In genomic region chr7:27098493-27099223, GRCh38 we compare ENCODE assay signal across 9 cellular contexts. TPM values are rescaled to one million over a fixed set of nuclear protein-coding genes. Genes with fewer than 3 reads are reported as not detected.
DNase-seq lines count a peak whose midpoint lies in the region; ATAC-seq, FAIRE-seq and TF ChIP-seq lines count a peak whose summit lies in the region.
"Had no signal": no experiment of that assay in that cellular context is flagged by ENCODE, and none has a peak within 500 bp of the region (broad histone marks: within the 10 kb centered on the region; RNA-seq: fewer than 3 reads in every experiment).

No MANE protein-coding gene starts in this region.

- ATAC-seq in GM23338 (peak; percentile 40), GM18502 (IDR thresholded peaks at IDR 0.05; ENCODE audit: poor library complexity, unreplicated experiment) (no peak)

- no peak overlapping the region for H2AFZ ChIP-seq in GM23338
- H2AFZ ChIP-seq in keratinocyte (ENCODE audit: control insufficient read depth, low read length) = no peak overlapping the region

- peak in 1 of 2 donors; percentile 56 for TF ChIP-seq POLR2A in adrenal gland (IDR thresholded peaks at IDR 0.05)

- H3K9me1 ChIP-seq in keratinocyte (ENCODE audit: control insufficient read depth, extremely low read depth, insufficient read depth, low read length) = no peaks in the 10 kb centered on the region

- H4K20me1 ChIP-seq in GM23338 (replicated peaks; ENCODE audit: insufficient read depth) = peaks cover 57% of the 10 kb centered on the region
- no peaks in the 10 kb centered on the region for H4K20me1 ChIP-seq in keratinocyte (ENCODE audit: control insufficient read depth, extremely low read depth, insufficient read depth, low read length)

- TF ChIP-seq CTCF in GM23338 (conservative IDR thresholded peaks at IDR 0.05; ENCODE audit: low read depth in 2 of 2) (peak in 1 of 2 experiments; percentile 31; a peak in 1 of 4 replicates), adrenal gland (IDR thresholded peaks at IDR 0.05) (no peak), keratinocyte (optimal IDR thresholded peaks at IDR 0.05 in 1 of 3, IDR thresholded peaks at IDR 0.05 in 1 of 3, conservative IDR thresholded peaks at IDR 0.05 in 1 of 3; ENCODE audit: extremely low read depth in 1 of 3, insufficient read depth in 2 of 3, low read length in 3 of 3) (peak in 2 of 3 experiments; percentile 23 to 26), GM20000 (IDR thresholded peaks at IDR 0.05; ENCODE audit: extremely low read depth, missing control alignments) (no peak)

- H3F3A ChIP-seq in GM23338 (replicated peaks; ENCODE audit: low read depth) = peaks cover 54% of the 10 kb centered on the region

- no peak overlapping the region for H3K4me3 Mint-ChIP-seq in GM23338
- H3K4me3 Mint-ChIP-seq in activated T-helper 1 cell treated with anti-CD3 and anti-CD28 coated beads, Interleukin-12 subunit alpha, Interleukin-12 subunit beta, Interleukin-2, Interleukin-4 antibody, amounts not matched to agents 30 ng/mL and 10 ng/mL and 1 ng/mL, durations not matched to agents 14 hours and 24 hours and 36 hours = no peak overlapping the region

- H3K9ac ChIP-seq in keratinocyte (ENCODE audit: control insufficient read depth, extremely low read depth, insufficient read depth, low read length) (peak overlapping the region; percentile 97), skeletal muscle tissue (ENCODE audit: low read depth in 1 of 3, low read length in 3 of 3) (peak overlapping the region in 2 of 3 donors; percentile 34 to 35)

- H3K4me3 ChIP-seq in GM23338 = no peak overlapping the region
- H3K4me3 ChIP-seq in adrenal gland = peak overlapping the region in 2 of 4 donors; percentile 39 to 76
- peak overlapping the region; percentile 83 to 96 (median 89) for H3K4me3 ChIP-seq in keratinocyte (ENCODE audit: control insufficient read depth in 2 of 3, extremely low read depth in 1 of 3, insufficient read depth in 2 of 3, low read depth in 1 of 3, low read length in 3 of 3)
- H3K4me3 ChIP-seq in skeletal muscle tissue (ENCODE audit: low read length in 3 of 3) = peak overlapping the region in 1 of 3 donors; percentile 41

- H3K36me3 Mint-ChIP-seq in GM23338 (ENCODE audit: low read depth) = no peaks in the 10 kb centered on the region
- peaks cover 3% of the 10 kb centered on the region for H3K36me3 Mint-ChIP-seq in activated T-helper 1 cell treated with anti-CD3 and anti-CD28 coated beads, Interleukin-12 subunit alpha, Interleukin-12 subunit beta, Interleukin-2, Interleukin-4 antibody, amounts not matched to agents 30 ng/mL and 10 ng/mL and 1 ng/mL, durations not matched to agents 14 hours and 24 hours and 36 hours (ENCODE audit: low read depth)

- peak; percentile 64 for DNase-seq in GM23338 (ENCODE audit: low spot score)
- DNase-seq in adrenal gland = peak; percentile 66 to 87 (median 75)
- DNase-seq in keratinocyte (ENCODE audit: low read depth, low spot score) = no peak
- DNase-seq in activated T-helper 1 cell treated with anti-CD3 and anti-CD28 coated beads, Interleukin-12 subunit alpha, Interleukin-12 subunit beta, Interleukin-2, Interleukin-4 antibody, amounts not matched to agents 30 ng/mL and 10 ng/mL and 1 ng/mL, durations not matched to agents 14 hours and 24 hours and 36 hours (ENCODE audit: low spot score) = no peak
- DNase-seq in GM20000 (ENCODE audit: low spot score) = no peak
- no peak for DNase-seq in NCI-H510A (lab: John Stamatoyannopoulos, UW)

- no peaks in the 10 kb centered on the region for H3K9me2 ChIP-seq in GM23338 (ENCODE audit: insufficient read depth)

- intact Hi-C loops in adrenal gland (cut with DNase I) = loop anchor here in 1 of 2 donors (10.0 kb wide), 1 partner anchor 234 kb away; the partner anchor contains the start of gene SKAP2
- intact Hi-C loops in activated T-helper 1 cell treated with anti-CD3 and anti-CD28 coated beads, Interleukin-12 subunit alpha, Interleukin-12 subunit beta, Interleukin-2, Interleukin-4 antibody, amounts not matched to agents 30 ng/mL and 10 ng/mL and 1 ng/mL, durations not matched to agents 14 hours and 24 hours and 36 hours (cut with micrococcal nuclease) = loop anchor here (5.0 kb wide), 3 partner anchors 54 to 144 kb away; partner anchors contain the start of genes EVX1, HOXA13 and HOXA3

- no peaks in the 10 kb centered on the region for H3K36me3 ChIP-seq in GM23338 (ENCODE audit: insufficient read depth)
- H3K36me3 ChIP-seq in adrenal gland (replicated peaks in 1 of 2) = no peaks in the 10 kb centered on the region
- peaks cover 2 to 17% of the 10 kb centered on the region in 2 experiments for H3K36me3 ChIP-seq in keratinocyte (ENCODE audit: control insufficient read depth in 2 of 2, extremely low read depth in 1 of 2, insufficient read depth in 2 of 2, low read length in 2 of 2)
- peaks cover 0 to 6% (median 0%) of the 10 kb centered on the region in 3 donors for H3K36me3 ChIP-seq in skeletal muscle tissue (ENCODE audit: control insufficient read depth in 3 of 3, insufficient read depth in 3 of 3, low read length in 3 of 3)

- H3K9me3 Mint-ChIP-seq in GM23338 = peaks cover 8% of the 10 kb centered on the region; the same call in 2 of the 3 replicates
- H3K9me3 Mint-ChIP-seq in activated T-helper 1 cell treated with anti-CD3 and anti-CD28 coated beads, Interleukin-12 subunit alpha, Interleukin-12 subunit beta, Interleukin-2, Interleukin-4 antibody, amounts not matched to agents 30 ng/mL and 10 ng/mL and 1 ng/mL, durations not matched to agents 14 hours and 24 hours and 36 hours = no peaks in the 10 kb centered on the region

- no peaks in the 10 kb centered on the region for H3K79me2 ChIP-seq in GM23338 (replicated peaks; ENCODE audit: insufficient read depth)
- H3K79me2 ChIP-seq in keratinocyte (ENCODE audit: control insufficient read depth, insufficient read depth, low read length) = peaks cover 84% of the 10 kb centered on the region

- H3K4me2 ChIP-seq in GM23338 (peak overlapping the region; percentile 84), keratinocyte (ENCODE audit: control insufficient read depth, extremely low read depth, insufficient read depth, low read depth, low read length) (peak overlapping the region; percentile 97)

- H3K4me1 ChIP-seq in GM23338 (ENCODE audit: insufficient read depth) = peaks cover 52% of the 10 kb centered on the region
- H3K4me1 ChIP-seq in adrenal gland (replicated peaks in 1 of 2) = peaks cover 22 to 41% of the 10 kb centered on the region in 2 donors
- H3K4me1 ChIP-seq in keratinocyte (ENCODE audit: control insufficient read depth, extremely low read depth, insufficient read depth, low read length) = peaks cover 46% of the 10 kb centered on the region
- peaks cover 13 to 24% (median 21%) of the 10 kb centered on the region in 3 donors for H3K4me1 ChIP-seq in skeletal muscle tissue (ENCODE audit: control insufficient read depth in 3 of 3, insufficient read depth in 3 of 3, low read length in 3 of 3)

- no peak for FAIRE-seq in keratinocyte (lab: Jason Lieb, UNC)

- peaks cover 100% of the 10 kb centered on the region for H3K27me3 Mint-ChIP-seq in GM23338 (ENCODE audit: insufficient read depth, low read depth, poor library complexity)
- peaks cover 81% of the 10 kb centered on the region for H3K27me3 Mint-ChIP-seq in activated T-helper 1 cell treated with anti-CD3 and anti-CD28 coated beads, Interleukin-12 subunit alpha, Interleukin-12 subunit beta, Interleukin-2, Interleukin-4 antibody, amounts not matched to agents 30 ng/mL and 10 ng/mL and 1 ng/mL, durations not matched to agents 14 hours and 24 hours and 36 hours (ENCODE audit: insufficient read depth)

- dilution Hi-C loops in keratinocyte (cut with MboI; ENCODE audit: extremely low pct_ligation_motif_present, low sequenced_read_pairs) = loop anchor here (25.0 kb wide), 1 partner anchor 236 kb away; the partner anchor contains the start of gene SKAP2

- H3K9me3 ChIP-seq in adrenal gland (replicated peaks in 1 of 3) (no peaks in the 10 kb centered on the region), keratinocyte (ENCODE audit: control insufficient read depth, low read depth, low read length) (no peaks in the 10 kb centered on the region), skeletal muscle tissue (ENCODE audit: control insufficient read depth in 3 of 3, low read length in 3 of 3) (no peaks in the 10 kb centered on the region)

- H3K27me3 ChIP-seq in GM23338 (ENCODE audit: insufficient read depth) (peaks cover 100% of the 10 kb centered on the region), adrenal gland (no peaks in the 10 kb centered on the region), keratinocyte (ENCODE audit: control insufficient read depth, extremely low read depth, insufficient read depth, low read length) (no peaks in the 10 kb centered on the region), skeletal muscle tissue (ENCODE audit: control insufficient read depth in 3 of 3, insufficient read depth in 3 of 3, low read length in 3 of 3) (peaks cover 0 to 3% (median 0%) of the 10 kb centered on the region in 3 donors)

- 12 to 28% (median 13%) methylated on average over 28 to 40 of the region's 40 CpGs for WGBS in adrenal gland, 4 donors

- H3K27ac ChIP-seq in GM23338 (ENCODE audit: low read depth) = no peak overlapping the region
- H3K27ac ChIP-seq in adrenal gland = peak overlapping the region; percentile 80 to 95 (median 86)
- H3K27ac ChIP-seq in keratinocyte (ENCODE audit: control insufficient read depth, insufficient read depth, low read length) = peak overlapping the region; percentile 97
- peak overlapping the region; percentile 80 for H3K27ac ChIP-seq in skeletal muscle tissue (ENCODE audit: low read depth, low read length)

- H3K27ac Mint-ChIP-seq in GM23338 = no peak overlapping the region
- H3K27ac Mint-ChIP-seq in activated T-helper 1 cell treated with anti-CD3 and anti-CD28 coated beads, Interleukin-12 subunit alpha, Interleukin-12 subunit beta, Interleukin-2, Interleukin-4 antibody, amounts not matched to agents 30 ng/mL and 10 ng/mL and 1 ng/mL, durations not matched to agents 14 hours and 24 hours and 36 hours = no peak overlapping the region
- H3K27ac Mint-ChIP-seq: activated naive CD8-positive, alpha-beta T cell had no signal

- H3K4me1 Mint-ChIP-seq in GM23338 = peaks cover 60% of the 10 kb centered on the region
- H3K4me1 Mint-ChIP-seq in activated T-helper 1 cell treated with anti-CD3 and anti-CD28 coated beads, Interleukin-12 subunit alpha, Interleukin-12 subunit beta, Interleukin-2, Interleukin-4 antibody, amounts not matched to agents 30 ng/mL and 10 ng/mL and 1 ng/mL, durations not matched to agents 14 hours and 24 hours and 36 hours (ENCODE audit: low read depth) = peaks cover 27% of the 10 kb centered on the region

RNA-seq across cellular contexts. Expression of gene HOXA1, which starts 2.9 kb away (rescaled TPM):
- total RNA-seq in GM23338 (2014; rRNA removed; shearing (Covaris generic)) = not detected in 2 replicates
- polyA plus RNA-seq in GM23338 (2016; fragmentation: Nextera tagmentation; extraction: Ambion mirVana) (not detected in 2 replicates), adrenal gland (under 1 TPM; 0.30 to 0.97 (median 0.32) TPM), keratinocyte (5.2 to 12.5 TPM (median 11.9 TPM) in 3 replicates)
- total RNA-seq in adrenal gland (1 to 10 TPM in 2 of 8 donors, under 1 TPM in 5, not detected in 1; 0.18 to 1.1 (median 0.90) TPM), skeletal muscle tissue (not detected)
- polyA plus RNA-seq in keratinocyte (2011; ENCODE audit: low read depth) = 1.3 TPM
- polyA plus RNA-seq in keratinocyte (2011; cell fraction: cytosol; rRNA removed) = 11.8 and 14.4 TPM in 2 replicates
- 7.9 and 8.1 TPM in 2 replicates for polyA plus RNA-seq in keratinocyte (2011; cell fraction: nucleus; rRNA removed)
- 4.2 and 10.2 TPM in 2 replicates for polyA plus RNA-seq in keratinocyte (2012; ENCODE audit: low replicate concordance)
- 3.6 to 10.2 TPM (median 7.7 TPM) in 3 replicates for polyA minus RNA-seq in keratinocyte
- 4.4 TPM for polyA minus RNA-seq in keratinocyte (2011; cell fraction: cytosol; rRNA and poly(A)+ RNA removed)
- 2.6 and 5.5 TPM in 2 replicates for polyA minus RNA-seq in keratinocyte (2011; cell fraction: nucleus; rRNA and poly(A)+ RNA removed)
- 0.16 and 0.24 TPM in 2 replicates for total RNA-seq in activated T-helper 1 cell treated with anti-CD3 and anti-CD28 coated beads, Interleukin-12 subunit alpha, Interleukin-12 subunit beta, Interleukin-2, Interleukin-4 antibody, amounts not matched to agents 30 ng/mL and 10 ng/mL and 1 ng/mL, durations not matched to agents 14 hours and 24 hours and 36 hours

RNA-seq across cellular contexts. Expression of gene HOXA2, which starts 3.8 kb away (rescaled TPM):
- not detected in 2 replicates for total RNA-seq in GM23338 (2014; rRNA removed; shearing (Covaris generic))
- polyA plus RNA-seq in GM23338 (2016; fragmentation: Nextera tagmentation; extraction: Ambion mirVana) = not detected in 2 replicates
- 1 to 10 TPM in 5 of 8 donors, under 1 TPM in 2, not detected in 1; 0.41 to 1.9 (median 1.1) TPM for total RNA-seq in adrenal gland
- 1 to 10 TPM; 1.2 to 2.8 (median 2.0) TPM for polyA plus RNA-seq in adrenal gland
- polyA plus RNA-seq in keratinocyte = 0.22 to 1.1 TPM (median 0.71 TPM) in 3 replicates
- polyA plus RNA-seq in keratinocyte (2011; ENCODE audit: low read depth) = 0.24 TPM
- polyA plus RNA-seq in keratinocyte (2011; cell fraction: cytosol; rRNA removed) = 0.25 and 0.47 TPM in 2 replicates
- 1.1 and 1.2 TPM in 2 replicates for polyA plus RNA-seq in keratinocyte (2011; cell fraction: nucleus; rRNA removed)
- polyA plus RNA-seq in keratinocyte (2012; ENCODE audit: low replicate concordance) = 0.14 and 0.80 TPM in 2 replicates
- polyA minus RNA-seq in keratinocyte = 0.23 to 0.35 TPM in 2 of 3 replicates, not detected in the other
- not detected for polyA minus RNA-seq in keratinocyte (2011; cell fraction: cytosol; rRNA and poly(A)+ RNA removed)
- polyA minus RNA-seq in keratinocyte (2011; cell fraction: nucleus; rRNA and poly(A)+ RNA removed) = 0.54 TPM in 1 of 2 replicates, not detected in the other
- total RNA-seq in skeletal muscle tissue = under 0.01 TPM
- not detected in 2 replicates for total RNA-seq in activated T-helper 1 cell treated with anti-CD3 and anti-CD28 coated beads, Interleukin-12 subunit alpha, Interleukin-12 subunit beta, Interleukin-2, Interleukin-4 antibody, amounts not matched to agents 30 ng/mL and 10 ng/mL and 1 ng/mL, durations not matched to agents 14 hours and 24 hours and 36 hours

RNA-seq across cellular contexts. Expression of gene HOXA4, which starts 31.9 kb away (rescaled TPM):
- not detected in 2 replicates for total RNA-seq in GM23338 (2014; rRNA removed; shearing (Covaris generic))
- polyA plus RNA-seq in GM23338 (2016; fragmentation: Nextera tagmentation; extraction: Ambion mirVana) = not detected in 2 replicates
- total RNA-seq in adrenal gland = 10 to 100 TPM in 1 of 8 donors, 1 to 10 TPM in 7; 3.5 to 10.9 (median 5.6) TPM
- polyA plus RNA-seq in adrenal gland = 10 to 100 TPM in 2 of 3 donors, 1 to 10 TPM in 1; 9.3 to 12.6 (median 11.3) TPM
- 0.40 to 1.8 TPM (median 1.5 TPM) in 3 replicates for polyA plus RNA-seq in keratinocyte
- 0.55 TPM for polyA plus RNA-seq in keratinocyte (2011; ENCODE audit: low read depth)
- 1.3 and 1.5 TPM in 2 replicates for polyA plus RNA-seq in keratinocyte (2011; cell fraction: cytosol; rRNA removed)
- polyA plus RNA-seq in keratinocyte (2011; cell fraction: nucleus; rRNA removed) = 2.1 and 2.6 TPM in 2 replicates
- polyA plus RNA-seq in keratinocyte (2012; ENCODE audit: low replicate concordance) = 1.2 and 1.7 TPM in 2 replicates
- 0.30 to 0.99 TPM (median 0.74 TPM) in 3 replicates for polyA minus RNA-seq in keratinocyte
- polyA minus RNA-seq in keratinocyte (2011; cell fraction: cytosol; rRNA and poly(A)+ RNA removed) = not detected
- 0.54 and 0.63 TPM in 2 replicates for polyA minus RNA-seq in keratinocyte (2011; cell fraction: nucleus; rRNA and poly(A)+ RNA removed)
- 2.1 TPM for total RNA-seq in skeletal muscle tissue
- not detected in 2 replicates for total RNA-seq in activated T-helper 1 cell treated with anti-CD3 and anti-CD28 coated beads, Interleukin-12 subunit alpha, Interleukin-12 subunit beta, Interleukin-2, Interleukin-4 antibody, amounts not matched to agents 30 ng/mL and 10 ng/mL and 1 ng/mL, durations not matched to agents 14 hours and 24 hours and 36 hours

RNA-seq across cellular contexts. Expression of gene HOXA5, which starts 44.8 kb away (rescaled TPM):
- total RNA-seq in GM23338 (2014; rRNA removed; shearing (Covaris generic)) = not detected in 2 replicates
- polyA plus RNA-seq in GM23338 (2016; fragmentation: Nextera tagmentation; extraction: Ambion mirVana) (not detected in 2 replicates), adrenal gland (10 to 100 TPM; 21.8 to 42.0 (median 25.9) TPM), keratinocyte (3.3 to 7.1 TPM (median 4.5 TPM) in 3 replicates)
- total RNA-seq in adrenal gland (100 to 1,000 TPM in 1 of 8 donors, 10 to 100 TPM in 7; 39.2 to 132 (median 65.7) TPM), skeletal muscle tissue (4.2 TPM)
- polyA plus RNA-seq in keratinocyte (2011; ENCODE audit: low read depth) = 6.8 TPM
- polyA plus RNA-seq in keratinocyte (2011; cell fraction: cytosol; rRNA removed) = 3.1 and 4.3 TPM in 2 replicates
- 9.4 and 10.0 TPM in 2 replicates for polyA plus RNA-seq in keratinocyte (2011; cell fraction: nucleus; rRNA removed)
- polyA plus RNA-seq in keratinocyte (2012; ENCODE audit: low replicate concordance) = 3.2 and 5.0 TPM in 2 replicates
- polyA minus RNA-seq in keratinocyte = 2.3 to 4.3 TPM (median 2.7 TPM) in 3 replicates
- 4.4 TPM for polyA minus RNA-seq in keratinocyte (2011; cell fraction: cytosol; rRNA and poly(A)+ RNA removed)
- polyA minus RNA-seq in keratinocyte (2011; cell fraction: nucleus; rRNA and poly(A)+ RNA removed) = 5.0 and 5.5 TPM in 2 replicates
- total RNA-seq in activated T-helper 1 cell treated with anti-CD3 and anti-CD28 coated beads, Interleukin-12 subunit alpha, Interleukin-12 subunit beta, Interleukin-2, Interleukin-4 antibody, amounts not matched to agents 30 ng/mL and 10 ng/mL and 1 ng/mL, durations not matched to agents 14 hours and 24 hours and 36 hours = not detected in 2 replicates

RNA-seq across cellular contexts. Expression of gene HOXA6, which starts 48.9 kb away (rescaled TPM):
- total RNA-seq in GM23338 (2014; rRNA removed; shearing (Covaris generic)) = not detected in 2 replicates
- not detected in 2 replicates for polyA plus RNA-seq in GM23338 (2016; fragmentation: Nextera tagmentation; extraction: Ambion mirVana)
- total RNA-seq in adrenal gland = 10 to 100 TPM in 7 of 8 donors, 1 to 10 TPM in 1; 8.5 to 27.2 (median 16.8) TPM
- 1 to 10 TPM; 1.3 to 5.6 (median 1.4) TPM for polyA plus RNA-seq in adrenal gland
- polyA plus RNA-seq in keratinocyte = 0.52 to 0.72 TPM (median 0.54 TPM) in 3 replicates
- polyA plus RNA-seq in keratinocyte (2011; ENCODE audit: low read depth) = not detected
- polyA plus RNA-seq in keratinocyte (2011; cell fraction: cytosol; rRNA removed) = 0.26 and 0.68 TPM in 2 replicates
- polyA plus RNA-seq in keratinocyte (2011; cell fraction: nucleus; rRNA removed) = 1.8 and 2.5 TPM in 2 replicates
- 0.44 and 1.4 TPM in 2 replicates for polyA plus RNA-seq in keratinocyte (2012; ENCODE audit: low replicate concordance)
- polyA minus RNA-seq in keratinocyte = 0.59 to 2.3 TPM (median 1.1 TPM) in 3 replicates
- polyA minus RNA-seq in keratinocyte (2011; cell fraction: cytosol; rRNA and poly(A)+ RNA removed) = not detected
- 2.7 and 3.6 TPM in 2 replicates for polyA minus RNA-seq in keratinocyte (2011; cell fraction: nucleus; rRNA and poly(A)+ RNA removed)
- total RNA-seq in skeletal muscle tissue = 3.1 TPM
- total RNA-seq in activated T-helper 1 cell treated with anti-CD3 and anti-CD28 coated beads, Interleukin-12 subunit alpha, Interleukin-12 subunit beta, Interleukin-2, Interleukin-4 antibody, amounts not matched to agents 30 ng/mL and 10 ng/mL and 1 ng/mL, durations not matched to agents 14 hours and 24 hours and 36 hours = not detected in 2 replicates

Comparison
In these comparisons a context has a peak if more than half of its experiments do, and no peak if none do; other contexts are left out.
1. DNase-seq: peak in GM23338 (single experiment) and adrenal gland (7 of 7); none in keratinocyte (single experiment), activated T-helper 1 cell treated with anti-CD3 and anti-CD28 coated beads, Interleukin-12 subunit alpha, Interleukin-12 subunit beta, Interleukin-2, Interleukin-4 antibody, amounts not matched to agents 30 ng/mL and 10 ng/mL and 1 ng/mL, durations not matched to agents 14 hours and 24 hours and 36 hours (single experiment), GM20000 (single experiment) and NCI-H510A (single experiment).
2. CTCF ChIP-seq: peak in keratinocyte (2 of 3); none in adrenal gland (0 of 6) and GM20000 (single experiment).